ENCODE assay signal across 10 cellular contexts in the genomic region with DNA sequence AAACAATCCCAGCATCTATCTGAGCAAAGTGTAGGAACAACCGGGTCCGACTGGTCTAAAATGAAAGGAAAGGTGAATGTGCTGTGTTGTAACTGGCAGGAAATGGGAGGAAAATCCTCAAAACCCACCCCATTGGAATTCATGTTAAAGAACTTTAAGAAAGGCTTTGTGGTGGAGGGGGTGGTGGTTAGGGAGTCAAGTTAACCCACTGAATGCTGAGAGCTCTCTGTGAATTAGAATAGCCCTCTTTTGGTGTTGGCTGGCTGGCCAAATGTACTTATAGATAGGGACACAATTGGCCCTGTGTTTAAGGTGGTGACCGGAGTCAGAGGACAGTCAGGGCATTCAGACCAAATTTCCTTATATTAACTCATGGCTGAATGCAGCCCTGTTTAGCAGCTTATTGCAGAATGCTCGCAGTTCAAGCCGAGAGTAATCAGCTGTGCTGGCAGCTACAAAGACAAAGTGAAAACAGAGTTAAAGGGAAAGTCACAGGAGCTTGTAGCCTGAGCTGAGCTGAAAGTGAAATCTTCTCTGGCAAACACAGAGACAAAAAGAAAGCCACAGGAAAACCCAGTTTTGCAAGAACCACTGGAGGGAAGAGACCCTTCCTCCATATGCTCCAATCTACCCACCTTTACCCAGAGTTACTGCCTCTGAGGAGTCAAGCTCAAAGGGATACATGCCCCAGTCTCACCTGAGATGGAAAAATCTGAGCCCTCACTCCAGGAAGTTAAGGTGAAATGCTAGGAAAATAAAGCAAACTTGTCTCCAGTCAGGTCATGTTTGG. TPM values are rescaled to one million over a fixed set of nuclear protein-coding genes. Genes with fewer than 3 reads are reported as not detected.
A peak's percentile ranks its signal among the peaks of the same experiment; 100 is the strongest.
DNase-seq lines count a peak whose midpoint lies in the region; ATAC-seq, FAIRE-seq and TF ChIP-seq lines count a peak whose summit lies in the region.
"Had no signal": no experiment of that assay in that cellular context is flagged by ENCODE, and none has a peak within 500 bp of the region (broad histone marks: within the 10 kb centered on the region; RNA-seq: fewer than 3 reads in every experiment).

No MANE protein-coding gene starts in this region.

- peak overlapping the region; percentile 86 for H3K27ac Mint-ChIP-seq in astrocyte (ENCODE audit: unreplicated experiment)
- H3K27ac Mint-ChIP-seq in activated naive CD4-positive, alpha-beta T cell treated with anti-CD3 and anti-CD28 coated beads, Interleukin-2, amount 10 ng/mL, durations not matched to agents 7 days and 5 days = no peak overlapping the region

- H3K9ac ChIP-seq in astrocyte (ENCODE audit: low read length) (no peak overlapping the region), mucosa of rectum (ENCODE audit: low read depth in 1 of 2, low read length in 2 of 2) (peak overlapping the region in 1 of 2 donors; percentile 50)

- H3K4me1 ChIP-seq in astrocyte (ENCODE audit: insufficient read depth, low read length) = peaks cover 13% of the 10 kb centered on the region
- H3K4me1 ChIP-seq in mucosa of rectum (ENCODE audit: control insufficient read depth in 2 of 2, insufficient read depth in 2 of 2, low read length in 2 of 2) = peaks cover 7 to 10% of the 10 kb centered on the region in 2 donors

- H3K36me3 Mint-ChIP-seq in astrocyte (ENCODE audit: low read depth, unreplicated experiment) = no peaks in the 10 kb centered on the region
- no peaks in the 10 kb centered on the region for H3K36me3 Mint-ChIP-seq in activated naive CD4-positive, alpha-beta T cell treated with anti-CD3 and anti-CD28 coated beads, Interleukin-2, amount 10 ng/mL, durations not matched to agents 7 days and 5 days

- peaks cover 3% of the 10 kb centered on the region for H3K9me3 Mint-ChIP-seq in astrocyte (ENCODE audit: unreplicated experiment)
- H3K9me3 Mint-ChIP-seq in activated naive CD4-positive, alpha-beta T cell treated with anti-CD3 and anti-CD28 coated beads, Interleukin-2, amount 10 ng/mL, durations not matched to agents 7 days and 5 days = no peaks in the 10 kb centered on the region

- DNase-seq in astrocyte (ENCODE audit: low read depth) = no peak
- DNase-seq in cerebellar nuclear complex (lab: John Stamatoyannopoulos, UW) = no peak
- no peak for DNase-seq in occipital lobe (lab: John Stamatoyannopoulos, UW)
- no peak for DNase-seq in cardiac septum (ENCODE audit: low spot score)
- DNase-seq in activated naive CD4-positive, alpha-beta T cell treated with anti-CD3 and anti-CD28 coated beads, Interleukin-2, amount 10 ng/mL, durations not matched to agents 7 days and 5 days = no peak
- DNase-seq: Right ventricle myocardium superior had no signal

- H3K4me2 ChIP-seq in astrocyte (ENCODE audit: low read length) = peak overlapping the region; percentile 67

- H2AFZ ChIP-seq in astrocyte (ENCODE audit: low read depth, low read length) = peak overlapping the region; percentile 63

- no peak overlapping the region for H3K27ac ChIP-seq in astrocyte (ENCODE audit: low read depth, low read length)
- peak overlapping the region; percentile 45 to 59 for H3K27ac ChIP-seq in mucosa of rectum (ENCODE audit: low read depth in 2 of 2, low read length in 2 of 2)

- no peaks in the 10 kb centered on the region for H4K20me1 ChIP-seq in astrocyte (ENCODE audit: insufficient read depth, low read length)

- no peaks in the 10 kb centered on the region for H3K36me3 ChIP-seq in astrocyte (ENCODE audit: insufficient read depth, low read length)
- no peaks in the 10 kb centered on the region for H3K36me3 ChIP-seq in mucosa of rectum (ENCODE audit: control insufficient read depth in 2 of 2, insufficient read depth in 2 of 2, low read length in 2 of 2)

- H3K27me3 ChIP-seq in astrocyte (ENCODE audit: insufficient read depth, low read length) = no peaks in the 10 kb centered on the region
- no peaks in the 10 kb centered on the region for H3K27me3 ChIP-seq in mucosa of rectum (ENCODE audit: control insufficient read depth in 2 of 2, insufficient read depth in 2 of 2, low read length in 2 of 2)

- FAIRE-seq in astrocyte (lab: Jason Lieb, UNC) = no peak
- FAIRE-seq: endometrium had no signal

- no peaks in the 10 kb centered on the region for H3K79me2 ChIP-seq in astrocyte (ENCODE audit: insufficient read depth, low read length)

- peak overlapping the region; percentile 60 for H3K4me3 Mint-ChIP-seq in astrocyte (ENCODE audit: unreplicated experiment)
- H3K4me3 Mint-ChIP-seq in activated naive CD4-positive, alpha-beta T cell treated with anti-CD3 and anti-CD28 coated beads, Interleukin-2, amount 10 ng/mL, durations not matched to agents 7 days and 5 days = no peak overlapping the region

- H3K9me3 ChIP-seq in astrocyte (ENCODE audit: insufficient read depth, low read depth, low read length) (no peaks in the 10 kb centered on the region), mucosa of rectum (ENCODE audit: control insufficient read depth in 2 of 2, low read length in 2 of 2) (no peaks in the 10 kb centered on the region)

- H3K4me3 ChIP-seq in astrocyte (ENCODE audit: insufficient read depth, low read depth, low read length) = no peak overlapping the region
- H3K4me3 ChIP-seq in mucosa of rectum (ENCODE audit: low read length in 2 of 2) = peak overlapping the region in 1 of 2 donors; percentile 57

- intact Hi-C loops in cardiac septum (cut with DNase I) = no loop called here

- peaks cover 2% of the 10 kb centered on the region for H3K27me3 Mint-ChIP-seq in astrocyte (ENCODE audit: low read depth, unreplicated experiment)
- no peaks in the 10 kb centered on the region for H3K27me3 Mint-ChIP-seq in activated naive CD4-positive, alpha-beta T cell treated with anti-CD3 and anti-CD28 coated beads, Interleukin-2, amount 10 ng/mL, durations not matched to agents 7 days and 5 days

- H3K4me1 Mint-ChIP-seq in astrocyte (ENCODE audit: low read depth, unreplicated experiment) = peaks cover 26% of the 10 kb centered on the region
- no peaks in the 10 kb centered on the region for H3K4me1 Mint-ChIP-seq in activated naive CD4-positive, alpha-beta T cell treated with anti-CD3 and anti-CD28 coated beads, Interleukin-2, amount 10 ng/mL, durations not matched to agents 7 days and 5 days

- no peak for TF ChIP-seq CTCF in astrocyte (IDR thresholded peaks at IDR 0.05; ENCODE audit: insufficient read depth, low read depth, low read length)

- ATAC-seq in GM18868 (IDR thresholded peaks at IDR 0.05; ENCODE audit: unreplicated experiment) (peak; percentile 78), HG02885 (IDR thresholded peaks at IDR 0.05; ENCODE audit: poor library complexity, unreplicated experiment) (peak; percentile 58)

- CTCF ChIA-PET in activated naive CD4-positive, alpha-beta T cell treated with anti-CD3 and anti-CD28 coated beads, Interleukin-2, amount 10 ng/mL, durations not matched to agents 7 days and 5 days (lab: Charles Lee) = no interaction called here

RNA-seq across cellular contexts. Expression of a gene that starts 38.5 kb away (rescaled TPM):
- total RNA-seq in astrocyte (0.25 and 0.55 TPM in 2 replicates), occipital lobe (not detected), cardiac septum (not detected)
- total RNA-seq: Right ventricle myocardium superior had no signal
